11 cellular contexts compared by ENCODE assay signal in the genomic region with DNA sequence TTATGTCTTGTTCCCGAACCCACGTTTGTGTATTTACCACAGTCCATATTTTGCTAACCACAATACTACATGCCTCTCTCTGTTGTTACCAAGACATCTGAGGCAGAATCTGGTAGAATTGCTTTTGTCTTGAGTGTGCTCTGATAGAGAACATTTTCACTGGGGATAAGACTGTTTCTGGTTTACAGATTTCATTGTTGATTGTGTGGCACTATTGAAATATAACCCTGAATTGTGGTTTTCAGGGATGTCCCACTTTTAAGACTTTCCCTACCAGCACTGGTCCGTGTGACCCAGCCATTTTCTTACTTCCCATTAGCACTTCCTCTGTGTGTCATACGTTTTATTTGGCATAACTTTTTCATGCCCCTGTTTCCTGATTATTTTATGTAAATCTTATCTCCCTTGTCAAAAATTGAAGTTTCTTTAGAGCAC. TPM values are rescaled to one million over a fixed set of nuclear protein-coding genes. Genes with fewer than 3 reads are reported as not detected.
DNase-seq lines count a peak whose midpoint lies in the region; ATAC-seq and TF ChIP-seq lines count a peak whose summit lies in the region.
"Had no signal": no experiment of that assay in that cellular context is flagged by ENCODE, and none has a peak within 500 bp of the region (broad histone marks: within the 10 kb centered on the region; RNA-seq: fewer than 3 reads in every experiment).

No MANE protein-coding gene starts in this region.

- peaks cover 48% of the 10 kb centered on the region for H3K4me1 Mint-ChIP-seq in central memory CD8-positive, alpha-beta T cell
- peaks cover 36% of the 10 kb centered on the region for H3K4me1 Mint-ChIP-seq in osteocyte (ENCODE audit: unreplicated experiment)
- H3K4me1 Mint-ChIP-seq: nephron had no signal

- no peaks in the 10 kb centered on the region for H3K9me3 Mint-ChIP-seq in central memory CD8-positive, alpha-beta T cell
- H3K9me3 Mint-ChIP-seq in osteocyte (ENCODE audit: unreplicated experiment), result no peaks in the 10 kb centered on the region
- H3K9me3 Mint-ChIP-seq: nephron had no signal

- H3K27me3 Mint-ChIP-seq in central memory CD8-positive, alpha-beta T cell, result no peaks in the 10 kb centered on the region
- no peaks in the 10 kb centered on the region for H3K27me3 Mint-ChIP-seq in osteocyte (ENCODE audit: unreplicated experiment)

- TF ChIP-seq CTCF in osteocyte (IDR thresholded peaks at IDR 0.05), result no peak

- peak; percentile 22 for ATAC-seq in GM18868 (IDR thresholded peaks at IDR 0.05; ENCODE audit: unreplicated experiment)
- no peak for ATAC-seq in central memory CD8-positive, alpha-beta T cell (replicated peaks; ENCODE audit: extremely low read depth, poor library complexity, severe bottlenecking)
- no peak for ATAC-seq in HG03039 (IDR thresholded peaks at IDR 0.05; ENCODE audit: unreplicated experiment)
- ATAC-seq in GM21717 (IDR thresholded peaks at IDR 0.05; ENCODE audit: unreplicated experiment), result no peak

- peaks cover 5% of the 10 kb centered on the region for H3K36me3 Mint-ChIP-seq in central memory CD8-positive, alpha-beta T cell (ENCODE audit: insufficient read depth)
- peaks cover 25% of the 10 kb centered on the region for H3K36me3 Mint-ChIP-seq in osteocyte (ENCODE audit: unreplicated experiment)

- peak overlapping the region; percentile 6 for H3K27ac Mint-ChIP-seq in central memory CD8-positive, alpha-beta T cell (ENCODE audit: low read depth)
- H3K27ac Mint-ChIP-seq in osteocyte (ENCODE audit: unreplicated experiment), result peak overlapping the region; percentile 74
- H3K27ac Mint-ChIP-seq: nephron had no signal

- no peak overlapping the region for H3K4me3 Mint-ChIP-seq in central memory CD8-positive, alpha-beta T cell
- no peak overlapping the region for H3K4me3 Mint-ChIP-seq in osteocyte (ENCODE audit: unreplicated experiment)
- H3K4me3 Mint-ChIP-seq: nephron had no signal

- DNase-seq in Kasumi-1 (lab: John Stamatoyannopoulos, UW) (peak; percentile 48 to 54), osteocyte (ENCODE audit: extremely low spot score, unreplicated experiment) (no peak), NCI-H82 (lab: John Stamatoyannopoulos, UW) (no peak), RKO (ENCODE audit: low spot score) (no peak)
- DNase-seq in central memory CD8-positive, alpha-beta T cell (ENCODE audit: low spot score in 2 of 2), result no peak
- DNase-seq: activated T-cell treated with anti-CD3 and anti-CD28 coated beads, Interleukin-2, amount 50 U/mL, for 48 hours; H7 had no signal

RNA-seq across cellular contexts. Expression of a gene that starts 12.2 kb away (rescaled TPM):
- total RNA-seq in osteocyte, result 63.5 and 65.7 TPM in 2 replicates

RNA-seq across cellular contexts. Expression of a gene that starts 53.5 kb away (rescaled TPM):
- 22.7 and 25.8 TPM in 2 replicates for total RNA-seq in osteocyte

Comparison
In these comparisons a context has a peak if more than half of its experiments do, and no peak if none do; other contexts are left out.
1. DNase-seq: peak in Kasumi-1 (2 of 2); none in central memory CD8-positive, alpha-beta T cell (0 of 2), osteocyte (single experiment), NCI-H82 (single experiment) and RKO (single experiment).